Comparison of ENCODE assay signal across 2 cellular contexts in the genomic region with DNA sequence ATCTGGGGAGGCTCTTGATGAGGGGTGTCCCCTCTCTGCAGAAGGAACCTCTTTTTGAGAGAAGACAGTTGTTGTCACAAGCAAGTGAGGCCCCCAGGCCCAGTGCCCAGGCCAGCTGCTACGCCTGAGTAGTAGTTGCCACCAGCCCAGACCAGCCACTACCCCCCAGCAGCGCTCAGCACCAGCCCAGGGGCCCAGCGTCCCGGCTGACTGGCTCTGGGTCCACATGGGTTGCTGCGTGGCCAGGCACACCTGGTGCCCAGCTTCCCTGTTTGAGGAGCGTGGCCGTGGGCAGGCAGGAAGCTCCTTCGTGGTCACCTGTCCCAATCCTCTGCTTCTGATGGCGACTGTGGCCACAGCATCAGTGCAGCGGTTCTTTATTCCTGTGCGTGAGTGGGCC.
TF ChIP-seq lines count a peak whose summit lies in the region.

No MANE protein-coding gene starts in this region.

TF ChIP-seq in IMR-90, 13 proteins besides CTCF, POLR2A, EP300 and RAD21:
- TF ChIP-seq, protein P1, sequence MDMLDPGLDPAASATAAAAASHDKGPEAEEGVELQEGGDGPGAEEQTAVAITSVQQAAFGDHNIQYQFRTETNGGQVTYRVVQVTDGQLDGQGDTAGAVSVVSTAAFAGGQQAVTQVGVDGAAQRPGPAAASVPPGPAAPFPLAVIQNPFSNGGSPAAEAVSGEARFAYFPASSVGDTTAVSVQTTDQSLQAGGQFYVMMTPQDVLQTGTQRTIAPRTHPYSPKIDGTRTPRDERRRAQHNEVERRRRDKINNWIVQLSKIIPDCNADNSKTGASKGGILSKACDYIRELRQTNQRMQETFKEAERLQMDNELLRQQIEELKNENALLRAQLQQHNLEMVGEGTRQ (IDR thresholded peaks at IDR 0.05; ENCODE audit: low read depth, low read length) = no peak
- no peak for TF ChIP-seq BHLHE40 (IDR thresholded peaks at IDR 0.05; ENCODE audit: low read depth, low read length)
- no peak for TF ChIP-seq MXI1 (IDR thresholded peaks at IDR 0.05; ENCODE audit: borderline replicate concordance, low read depth, low read length)
- TF ChIP-seq, protein P2, sequence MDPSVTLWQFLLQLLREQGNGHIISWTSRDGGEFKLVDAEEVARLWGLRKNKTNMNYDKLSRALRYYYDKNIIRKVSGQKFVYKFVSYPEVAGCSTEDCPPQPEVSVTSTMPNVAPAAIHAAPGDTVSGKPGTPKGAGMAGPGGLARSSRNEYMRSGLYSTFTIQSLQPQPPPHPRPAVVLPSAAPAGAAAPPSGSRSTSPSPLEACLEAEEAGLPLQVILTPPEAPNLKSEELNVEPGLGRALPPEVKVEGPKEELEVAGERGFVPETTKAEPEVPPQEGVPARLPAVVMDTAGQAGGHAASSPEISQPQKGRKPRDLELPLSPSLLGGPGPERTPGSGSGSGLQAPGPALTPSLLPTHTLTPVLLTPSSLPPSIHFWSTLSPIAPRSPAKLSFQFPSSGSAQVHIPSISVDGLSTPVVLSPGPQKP (IDR thresholded peaks at IDR 0.05; ENCODE audit: borderline replicate concordance, low read depth, low read length) = no peak
- no peak for TF ChIP-seq RFX5 (IDR thresholded peaks at IDR 0.05; ENCODE audit: low read depth, low read length)
- TF ChIP-seq RCOR1 (IDR thresholded peaks at IDR 0.05; ENCODE audit: insufficient replicate concordance, low read length) = no peak
- TF ChIP-seq SMC3 (IDR thresholded peaks at IDR 0.05; ENCODE audit: low read depth, low read length) = no peak
- no peak for TF ChIP-seq NFE2L2 (IDR thresholded peaks at IDR 0.05; ENCODE audit: low read depth, low read length)
- TF ChIP-seq MAFK (IDR thresholded peaks at IDR 0.05; ENCODE audit: low read depth, low read length) = no peak
- no peak for TF ChIP-seq CEBPB (IDR thresholded peaks at IDR 0.05; ENCODE audit: low read depth, low read length)
- TF ChIP-seq MAZ (IDR thresholded peaks at IDR 0.05; ENCODE audit: borderline replicate concordance, low read depth, low read length) = no peak
- no peak for TF ChIP-seq FOS (IDR thresholded peaks at IDR 0.05; ENCODE audit: low read depth, low read length)
- TF ChIP-seq CHD1 (IDR thresholded peaks at IDR 0.05; ENCODE audit: low read depth, low read length) = no peak
TF ChIP-seq in IMR-90: peak in this region for 0.

TF ChIP-seq in HEK293T, 16 proteins besides CTCF, POLR2A, EP300 and RAD21:
- TF ChIP-seq TARDBP (IDR thresholded peaks at IDR 0.05) (no peak), L3MBTL2 (conservative IDR thresholded peaks at IDR 0.05) (no peak), FOXA1 (IDR thresholded peaks at IDR 0.05) (no peak), SP1 (IDR thresholded peaks at IDR 0.05) (no peak), NFRKB (IDR thresholded peaks at IDR 0.05) (no peak), FOXM1 (IDR thresholded peaks at IDR 0.05; ENCODE audit: borderline replicate concordance) (no peak), CTBP1 (IDR thresholded peaks at IDR 0.05; ENCODE audit: borderline replicate concordance) (no peak), FOXK2 (IDR thresholded peaks at IDR 0.05) (no peak)
TF ChIP-seq in HEK293T: peak in this region for 0.
